Comparison of ENCODE assay signal across 9 cellular contexts in genomic region chr15:44550256-44550655, GRCh38. TPM values are rescaled to one million over a fixed set of nuclear protein-coding genes. Genes with fewer than 3 reads are reported as not detected.
DNase-seq lines count a peak whose midpoint lies in the region; ATAC-seq, FAIRE-seq and TF ChIP-seq lines count a peak whose summit lies in the region.
"Had no signal": no experiment of that assay in that cellular context is flagged by ENCODE, and none has a peak within 500 bp of the region (broad histone marks: within the 10 kb centered on the region; RNA-seq: fewer than 3 reads in every experiment).

No MANE protein-coding gene starts in this region.

- no peak overlapping the region for H3K4ac ChIP-seq in mesenchymal stem cell (ENCODE audit: low read depth in 1 of 2, low read length in 2 of 2)

- no peak overlapping the region for H2BK5ac ChIP-seq in mesenchymal stem cell (ENCODE audit: low read depth, low read length, poor library complexity, severe bottlenecking)

- no peak overlapping the region for H2BK15ac ChIP-seq in mesenchymal stem cell (ENCODE audit: low read depth, poor library complexity, severe bottlenecking)

- H3K27me3 Mint-ChIP-seq in CD4-positive, alpha-beta T cell = no peaks in the 10 kb centered on the region

- intact Hi-C loops in CD4-positive, alpha-beta T cell (cut with DNase I, micrococcal nuclease) = no loop called here

- no peaks in the 10 kb centered on the region for H3K27me3 ChIP-seq in CD4-positive, alpha-beta T cell (ENCODE audit: control insufficient read depth, insufficient read depth, low read length)
- H3K27me3 ChIP-seq in KMS-11 (ENCODE audit: insufficient read depth, low read depth) (no peaks in the 10 kb centered on the region), bronchial epithelial cell (ENCODE audit: control insufficient read depth, insufficient read depth, low read length) (no peaks in the 10 kb centered on the region), mesenchymal stem cell (ENCODE audit: control insufficient read depth in 1 of 2, insufficient read depth in 1 of 2, low read length in 2 of 2) (no peaks in the 10 kb centered on the region)

- CTCF ChIA-PET in CD4-positive, alpha-beta T cell (lab: Charles Lee) = interaction anchor here (0.6 to 1.4 kb wide), 8 partner anchors 9 to 150 kb away, joined by 3 to 8 read pairs (median 4); partner anchors contain the start of gene CTDSPL2

- POLR2A ChIA-PET in CD4-positive, alpha-beta T cell (lab: Charles Lee) = interaction anchor here (0.7 kb wide), 1 partner anchor 708 kb away, joined by 3 read pairs; no protein-coding TSS in a partner anchor

- WGBS in mesenchymal stem cell = no CpG with 5 or more reads among the region's 3 CpGs

- peaks cover 34% of the 10 kb centered on the region for H4K20me1 ChIP-seq in KMS-11 (ENCODE audit: insufficient read depth)

- no peak overlapping the region for H2AFZ ChIP-seq in KMS-11 (ENCODE audit: low read depth)
- H2AFZ ChIP-seq in mesenchymal stem cell (ENCODE audit: low read depth, low read length) = no peak overlapping the region

- H3K9me3 Mint-ChIP-seq in CD4-positive, alpha-beta T cell = no peaks in the 10 kb centered on the region

- H3K14ac ChIP-seq in mesenchymal stem cell (ENCODE audit: low read length in 2 of 2) = no peak overlapping the region

- H3K4me3 Mint-ChIP-seq in CD4-positive, alpha-beta T cell = no peak overlapping the region

- H4K91ac ChIP-seq in mesenchymal stem cell (ENCODE audit: low read length) = no peak overlapping the region

- ATAC-seq in CD4-positive, alpha-beta T cell (ENCODE audit: poor library complexity) = peak; percentile 48
- ATAC-seq in GM21515 (IDR thresholded peaks at IDR 0.05; ENCODE audit: unreplicated experiment) = no peak
- no peak for ATAC-seq in HG03460 (IDR thresholded peaks at IDR 0.05; ENCODE audit: unreplicated experiment)

- H3K27ac Mint-ChIP-seq in CD4-positive, alpha-beta T cell = peak overlapping the region; percentile 61

- peak; percentile 53 for TF ChIP-seq CTCF in CD4-positive, alpha-beta T cell (IDR thresholded peaks at IDR 0.05)
- TF ChIP-seq CTCF in KMS-11 (conservative IDR thresholded peaks at IDR 0.05; ENCODE audit: low read depth, low read length) (0 out of 2 replicates have a peak, but pooled peaks have one; percentile 50), bronchial epithelial cell (IDR thresholded peaks at IDR 0.05; ENCODE audit: insufficient read depth, low read length, severe bottlenecking) (peak; percentile 22)

- no peaks in the 10 kb centered on the region for H3K9me3 ChIP-seq in CD4-positive, alpha-beta T cell (ENCODE audit: control insufficient read depth, low read length)
- H3K9me3 ChIP-seq in mesenchymal stem cell (ENCODE audit: control insufficient read depth, low read length) = no peaks in the 10 kb centered on the region

- FAIRE-seq in bronchial epithelial cell (lab: Jason Lieb, UNC) = no peak

- H3K9ac ChIP-seq in KMS-11 (no peak overlapping the region), mesenchymal stem cell (ENCODE audit: low read length) (peak overlapping the region; percentile 54)

- peaks cover 55% of the 10 kb centered on the region for H3K36me3 Mint-ChIP-seq in CD4-positive, alpha-beta T cell (ENCODE audit: low read depth)

- DNase-seq in CD4-positive, alpha-beta T cell = no peak
- DNase-seq in bronchial epithelial cell (ENCODE audit: low read depth) = peak; percentile 58
- peak; percentile 44 for DNase-seq in mesenchymal stem cell
- no peak for DNase-seq in NCI-H1092 (lab: John Stamatoyannopoulos, UW)
- DNase-seq in cortex of kidney (lab: John Stamatoyannopoulos, UW) = no peak
- DNase-seq: activated CD8-positive, alpha-beta memory T cell treated with anti-CD3 and anti-CD28 coated beads, Interleukin-2, amount 50 U/mL, for 4 hours had no signal

- H2BK12ac ChIP-seq in mesenchymal stem cell (ENCODE audit: low read length in 2 of 2) = no peak overlapping the region

- no peak overlapping the region for H2AK5ac ChIP-seq in mesenchymal stem cell (ENCODE audit: low read length, severe bottlenecking)

- H3K4me2 ChIP-seq in KMS-11 = no peak overlapping the region
- H3K4me2 ChIP-seq in mesenchymal stem cell (ENCODE audit: low read length, poor library complexity, severe bottlenecking) = no peak overlapping the region

- peaks cover 53% of the 10 kb centered on the region for H3K4me1 Mint-ChIP-seq in CD4-positive, alpha-beta T cell (ENCODE audit: low read depth)

- no peak overlapping the region for H4K8ac ChIP-seq in mesenchymal stem cell (ENCODE audit: low read length)

- no peak overlapping the region for H2BK120ac ChIP-seq in mesenchymal stem cell (ENCODE audit: low read depth, low read length)

- H3K23ac ChIP-seq in mesenchymal stem cell (ENCODE audit: low read length in 2 of 2) = no peak overlapping the region

- H3K36me3 ChIP-seq in KMS-11 (ENCODE audit: insufficient read depth) = peaks cover 5% of the 10 kb centered on the region; the same call in 1 of the 2 replicates
- peaks cover 4% of the 10 kb centered on the region for H3K36me3 ChIP-seq in bronchial epithelial cell (ENCODE audit: control insufficient read depth, insufficient read depth, low read length)
- peaks cover 27 to 55% of the 10 kb centered on the region in 2 experiments for H3K36me3 ChIP-seq in mesenchymal stem cell (ENCODE audit: control insufficient read depth in 1 of 2, insufficient read depth in 2 of 2, low read depth in 1 of 2, low read length in 2 of 2)

- peaks cover 2% of the 10 kb centered on the region for H3K79me1 ChIP-seq in mesenchymal stem cell (replicated peaks; ENCODE audit: low read length, poor library complexity, severe bottlenecking)

- H3K79me2 ChIP-seq in KMS-11 (ENCODE audit: insufficient read depth, low read depth) = peaks cover 73% of the 10 kb centered on the region

- H3K27ac ChIP-seq in CD4-positive, alpha-beta T cell (ENCODE audit: low read depth, low read length) = no peak overlapping the region
- no peak overlapping the region for H3K27ac ChIP-seq in KMS-11
- H3K27ac ChIP-seq in mesenchymal stem cell (ENCODE audit: low read length, poor library complexity, severe bottlenecking) = no peak overlapping the region

- H3K4me3 ChIP-seq in KMS-11 (IDR thresholded peaks at IDR 0.05; ENCODE audit: insufficient read depth, low read depth, low read length) (no peak overlapping the region), bronchial epithelial cell (ENCODE audit: low read depth, low read length) (no peak overlapping the region), mesenchymal stem cell (ENCODE audit: insufficient read depth in 1 of 2, low read depth in 1 of 2, low read length in 2 of 2) (no peak overlapping the region)

- no peak overlapping the region for H3K18ac ChIP-seq in mesenchymal stem cell (ENCODE audit: low read depth in 1 of 2, low read length in 2 of 2)

- H3K4me1 ChIP-seq in KMS-11 (ENCODE audit: low read depth, poor library complexity, severe bottlenecking) (peaks cover 41% of the 10 kb centered on the region), mesenchymal stem cell (ENCODE audit: control insufficient read depth, insufficient read depth, low read depth, low read length) (peaks cover 6% of the 10 kb centered on the region)

RNA-seq across cellular contexts. Expression of gene EIF3J, which starts 13.3 kb away (rescaled TPM):
- 10 to 100 TPM; 67.6 to 69.2 TPM for total RNA-seq in CD4-positive, alpha-beta T cell
- total RNA-seq in bronchial epithelial cell = 40.5 and 52.4 TPM in 2 replicates
- 46.4 TPM for polyA plus RNA-seq in mesenchymal stem cell (2013, experiment 1 of 2)
- polyA plus RNA-seq in mesenchymal stem cell (2013, experiment 2 of 2) = 48.4 TPM

Comparison
In these comparisons a context has a peak if more than half of its experiments do, and no peak if none do; other contexts are left out.
1. DNase-seq: peak in bronchial epithelial cell (single experiment) and mesenchymal stem cell (single experiment); none in CD4-positive, alpha-beta T cell (0 of 10), NCI-H1092 (single experiment) and cortex of kidney (single experiment).
2. Peak in every context shown above with its lines, with median percentiles within 50 percentile points of each other: CTCF ChIP-seq.